In the genomic region with DNA sequence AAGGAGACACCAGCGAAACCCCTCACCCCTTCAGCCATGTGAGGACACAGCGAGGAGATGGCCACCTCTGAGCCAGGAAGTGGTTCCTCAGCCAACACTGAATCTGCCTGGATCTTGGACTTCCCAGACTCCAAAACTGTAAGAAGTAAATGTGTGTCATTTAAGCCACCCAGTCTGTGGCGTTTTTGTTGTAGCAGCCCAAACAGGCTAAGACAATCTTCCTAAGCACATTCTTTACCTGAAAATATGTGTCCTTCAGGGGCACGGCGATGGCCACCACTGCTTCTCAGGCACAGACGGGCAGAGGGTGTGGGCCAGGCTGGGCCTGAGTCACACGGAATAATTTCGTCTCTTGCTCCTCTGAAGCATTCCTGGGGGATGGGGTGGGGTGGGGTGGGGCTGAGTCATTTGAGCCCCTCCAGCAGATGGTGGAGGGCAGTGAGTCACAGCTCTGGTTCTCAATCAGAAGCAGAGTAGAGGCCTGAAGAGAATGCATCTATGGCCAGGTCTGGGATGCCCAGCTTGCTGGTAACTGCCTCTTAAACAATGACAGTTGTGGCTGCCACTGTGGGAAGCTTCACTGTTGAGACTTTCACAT, we compare ENCODE assay signal across 9 cellular contexts.
DNase-seq lines count a peak whose midpoint lies in the region; ATAC-seq, FAIRE-seq and TF ChIP-seq lines count a peak whose summit lies in the region.
"Had no signal": no experiment of that assay in that cellular context is flagged by ENCODE, and none has a peak within 500 bp of the region (broad histone marks: within the 10 kb centered on the region; RNA-seq: fewer than 3 reads in every experiment).

No MANE protein-coding gene starts in this region.

- H3K4me3 Mint-ChIP-seq in activated T-cell treated with anti-CD3 and anti-CD28 coated beads, Interleukin-2, amount 50 U/mL, for 4 hours: no peak overlapping the region

- ATAC-seq in activated T-cell treated with anti-CD3 and anti-CD28 coated beads, Interleukin-2, amount 50 U/mL, for 4 hours: peak; percentile 57 to 78
- no peak for ATAC-seq in GM21717 (IDR thresholded peaks at IDR 0.05; ENCODE audit: unreplicated experiment)
- ATAC-seq in HG03521 (IDR thresholded peaks at IDR 0.05; ENCODE audit: unreplicated experiment): no peak

- H3K27ac ChIP-seq in keratinocyte (ENCODE audit: control insufficient read depth, insufficient read depth, low read length): peak overlapping the region; percentile 94

- H4K20me1 ChIP-seq in keratinocyte (ENCODE audit: control insufficient read depth, extremely low read depth, insufficient read depth, low read length): no peaks in the 10 kb centered on the region

- peaks cover 37% of the 10 kb centered on the region for H3K4me1 ChIP-seq in keratinocyte (ENCODE audit: control insufficient read depth, extremely low read depth, insufficient read depth, low read length)

- no peaks in the 10 kb centered on the region for H3K9me3 ChIP-seq in keratinocyte (ENCODE audit: control insufficient read depth, low read depth, low read length)

- TF ChIP-seq CTCF in keratinocyte (optimal IDR thresholded peaks at IDR 0.05 in 1 of 3, IDR thresholded peaks at IDR 0.05 in 1 of 3, conservative IDR thresholded peaks at IDR 0.05 in 1 of 3; ENCODE audit: extremely low read depth in 1 of 3, insufficient read depth in 2 of 3, low read length in 3 of 3): no peak

- H3K4me1 Mint-ChIP-seq in activated T-cell treated with anti-CD3 and anti-CD28 coated beads, Interleukin-2, amount 50 U/mL, for 4 hours (ENCODE audit: low read depth): no peaks in the 10 kb centered on the region

- peaks cover under 1% of the 10 kb centered on the region for H3K36me3 Mint-ChIP-seq in activated T-cell treated with anti-CD3 and anti-CD28 coated beads, Interleukin-2, amount 50 U/mL, for 4 hours (ENCODE audit: insufficient read depth)

- DNase-seq in stimulated activated CD4-positive, alpha-beta T cell treated with anti-CD3 and anti-CD28 coated beads, Interleukin-1b, Interleukin-23, amount 100 ng/mL, for 48 hours: peak; percentile 21
- no peak for DNase-seq in stimulated activated CD4-positive, alpha-beta T cell treated with anti-CD3 and anti-CD28 coated beads, Interleukin-12 subunit alpha, Interleukin-12 subunit beta, amount 100 ng/mL, for 4 hours
- no peak for DNase-seq in activated T-cell treated with anti-CD3 and anti-CD28 coated beads, Interleukin-2, amount 50 U/mL, for 4 hours
- peak; percentile 69 for DNase-seq in keratinocyte (ENCODE audit: low read depth, low spot score)
- DNase-seq in CD1c-positive myeloid dendritic cell (ENCODE audit: extremely low spot score): no peak
- DNase-seq in NCI-H187 treated with DMSO at 0.1 percent for 48 hours (lab: John Stamatoyannopoulos, UW): no peak

- peak overlapping the region; percentile 83 for H2AFZ ChIP-seq in keratinocyte (ENCODE audit: control insufficient read depth, low read length)

- peaks cover 22% of the 10 kb centered on the region for H3K9me3 Mint-ChIP-seq in activated T-cell treated with anti-CD3 and anti-CD28 coated beads, Interleukin-2, amount 50 U/mL, for 4 hours

- H3K9me1 ChIP-seq in keratinocyte (ENCODE audit: control insufficient read depth, extremely low read depth, insufficient read depth, low read length): no peaks in the 10 kb centered on the region

- no peaks in the 10 kb centered on the region for H3K79me2 ChIP-seq in keratinocyte (ENCODE audit: control insufficient read depth, insufficient read depth, low read length)

- H3K36me3 ChIP-seq in keratinocyte (ENCODE audit: control insufficient read depth in 2 of 2, extremely low read depth in 1 of 2, insufficient read depth in 2 of 2, low read length in 2 of 2): no peaks in the 10 kb centered on the region

- H3K4me2 ChIP-seq in keratinocyte (ENCODE audit: control insufficient read depth, extremely low read depth, insufficient read depth, low read depth, low read length): peak overlapping the region; percentile 61

- H3K27me3 ChIP-seq in keratinocyte (ENCODE audit: control insufficient read depth, extremely low read depth, insufficient read depth, low read length): no peaks in the 10 kb centered on the region

- dilution Hi-C loops in keratinocyte (cut with MboI; ENCODE audit: extremely low pct_ligation_motif_present, low sequenced_read_pairs): no loop called here

- peak; percentile 69 for FAIRE-seq in keratinocyte (lab: Jason Lieb, UNC)
- FAIRE-seq: TTC549 had no signal

- no peaks in the 10 kb centered on the region for H3K27me3 Mint-ChIP-seq in activated T-cell treated with anti-CD3 and anti-CD28 coated beads, Interleukin-2, amount 50 U/mL, for 4 hours (ENCODE audit: low read depth)

- no peak overlapping the region for H3K4me3 ChIP-seq in keratinocyte (ENCODE audit: control insufficient read depth in 2 of 3, extremely low read depth in 1 of 3, insufficient read depth in 2 of 3, low read depth in 1 of 3, low read length in 3 of 3)

- peak overlapping the region; percentile 38 for H3K9ac ChIP-seq in keratinocyte (ENCODE audit: control insufficient read depth, extremely low read depth, insufficient read depth, low read length)

Comparison
In these comparisons a context has a peak if more than half of its experiments do, and no peak if none do; other contexts are left out.
1. DNase-seq: peak in stimulated activated CD4-positive, alpha-beta T cell treated with anti-CD3 and anti-CD28 coated beads, Interleukin-1b, Interleukin-23, amount 100 ng/mL, for 48 hours (single experiment) and keratinocyte (single experiment); none in stimulated activated CD4-positive, alpha-beta T cell treated with anti-CD3 and anti-CD28 coated beads, Interleukin-12 subunit alpha, Interleukin-12 subunit beta, amount 100 ng/mL, for 4 hours (single experiment), activated T-cell treated with anti-CD3 and anti-CD28 coated beads, Interleukin-2, amount 50 U/mL, for 4 hours (single experiment), CD1c-positive myeloid dendritic cell (single experiment) and NCI-H187 treated with DMSO at 0.1 percent for 48 hours (single experiment).
2. ATAC-seq: peak in activated T-cell treated with anti-CD3 and anti-CD28 coated beads, Interleukin-2, amount 50 U/mL, for 4 hours (2 of 2); none in GM21717 (single experiment) and HG03521 (single experiment).